1 cellular context compared by ENCODE assay signal in the genomic region with DNA sequence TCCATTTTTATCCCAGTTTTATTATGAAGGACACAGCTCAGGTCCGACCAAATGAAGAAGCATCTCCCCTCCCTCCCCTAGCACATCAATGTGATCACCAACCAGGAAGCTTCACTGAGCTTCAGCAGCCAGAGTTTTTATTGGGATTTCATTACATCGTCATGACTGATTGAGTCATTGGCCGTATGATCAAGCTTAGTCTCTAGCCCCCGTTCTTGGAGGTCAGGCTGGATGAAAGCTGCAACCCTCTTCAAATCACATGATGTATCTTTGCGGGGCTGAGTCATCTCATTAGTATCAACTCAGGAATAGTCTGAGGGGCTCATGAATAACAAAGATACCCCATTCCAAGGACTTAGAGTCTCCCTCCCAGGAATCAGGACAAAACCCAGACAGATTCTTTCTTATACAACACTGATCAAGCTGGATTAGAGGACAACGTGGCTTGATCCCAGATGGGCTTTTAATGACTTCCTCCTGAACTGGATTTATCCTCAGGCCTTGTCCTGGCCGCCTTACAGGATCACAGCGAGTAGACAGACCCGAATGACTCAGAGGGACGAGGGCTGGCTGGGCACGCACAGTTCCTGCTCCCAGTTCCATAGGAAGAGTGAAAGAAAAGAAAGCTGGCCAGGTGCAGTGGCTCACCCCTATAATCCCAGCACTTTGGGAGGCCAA.
TF ChIP-seq lines count a peak whose summit lies in the region.

No MANE protein-coding gene starts in this region.

TF ChIP-seq in endothelial cell of umbilical vein, 7 proteins besides CTCF, POLR2A, EP300 and RAD21 (continued from another document):
- TF ChIP-seq, protein P1, sequence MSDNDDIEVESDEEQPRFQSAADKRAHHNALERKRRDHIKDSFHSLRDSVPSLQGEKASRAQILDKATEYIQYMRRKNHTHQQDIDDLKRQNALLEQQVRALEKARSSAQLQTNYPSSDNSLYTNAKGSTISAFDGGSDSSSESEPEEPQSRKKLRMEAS (IDR thresholded peaks at IDR 0.05; ENCODE audit: insufficient read depth, insufficient read length): no peak
- no peak for TF ChIP-seq JUN (IDR thresholded peaks at IDR 0.05; ENCODE audit: borderline replicate concordance, insufficient read depth, insufficient read length, low read depth)
- no peak for TF ChIP-seq GATA2 (IDR thresholded peaks at IDR 0.05; ENCODE audit: insufficient read depth, insufficient read length, low read depth, low read length)
- no peak for TF ChIP-seq EZH2 (IDR thresholded peaks at IDR 0.05; ENCODE audit: borderline replicate concordance, low read depth, low read length, severe bottlenecking)
